ENCODE assay signal across 9 cellular contexts in genomic region chr2:235055891-235056516, GRCh38.
A peak's percentile ranks its signal among the peaks of the same experiment; 100 is the strongest.
DNase-seq lines count a peak whose midpoint lies in the region; ATAC-seq and TF ChIP-seq lines count a peak whose summit lies in the region.
"Had no signal": no experiment of that assay in that cellular context is flagged by ENCODE, and none has a peak within 500 bp of the region (broad histone marks: within the 10 kb centered on the region; RNA-seq: fewer than 3 reads in every experiment).

No MANE protein-coding gene starts in this region.

- H3K4me3 Mint-ChIP-seq in natural killer cell: no peak overlapping the region

- H3K27ac Mint-ChIP-seq in natural killer cell: no peak overlapping the region

- H3K4me3 ChIP-seq in epithelial cell of proximal tubule (ENCODE audit: low read depth, low read length) (no peak overlapping the region), parathyroid adenoma (ENCODE audit: low read depth, low read length) (no peak overlapping the region)
- H3K4me3 ChIP-seq: ascending aorta had no signal

- H3K27me3 ChIP-seq in parathyroid adenoma (ENCODE audit: control insufficient read depth, insufficient read depth, low read length): no peaks in the 10 kb centered on the region
- H3K27me3 ChIP-seq: ascending aorta had no signal

- H3K9ac ChIP-seq in parathyroid adenoma: no peak overlapping the region

- peak; percentile 31 for DNase-seq in GM03348 (ENCODE audit: low spot score)
- peak; percentile 28 for DNase-seq in NCI-H2171 (lab: John Stamatoyannopoulos, UW)
- DNase-seq in epithelial cell of proximal tubule (ENCODE audit: low read depth): peak; percentile 12
- no peak for DNase-seq in natural killer cell
- no peak for DNase-seq in cerebellum (ENCODE audit: low spot score)

- ATAC-seq in GM21717 (IDR thresholded peaks at IDR 0.05; ENCODE audit: unreplicated experiment) (no peak), natural killer cell (no peak), HG03108 (IDR thresholded peaks at IDR 0.05; ENCODE audit: unreplicated experiment) (no peak)

- no peak overlapping the region for H2AFZ ChIP-seq in parathyroid adenoma

- H3K4me2 ChIP-seq in parathyroid adenoma (ENCODE audit: low read length): no peak overlapping the region

- no peaks in the 10 kb centered on the region for H3K4me1 ChIP-seq in parathyroid adenoma

- H3K4me1 Mint-ChIP-seq in natural killer cell: peaks cover 5 to 12% of the 10 kb centered on the region in 2 donors

- H3K36me3 ChIP-seq in parathyroid adenoma (ENCODE audit: control insufficient read depth, insufficient read depth, low read length): no peaks in the 10 kb centered on the region

- H3K27ac ChIP-seq in parathyroid adenoma: no peak overlapping the region
- H3K27ac ChIP-seq: ascending aorta had no signal

- H3K36me3 Mint-ChIP-seq in natural killer cell: no peaks in the 10 kb centered on the region

- intact Hi-C loops in natural killer cell (cut with micrococcal nuclease): no loop called here

- no peaks in the 10 kb centered on the region for H3K9me3 ChIP-seq in parathyroid adenoma (ENCODE audit: control insufficient read depth, low read length)
- H3K9me3 ChIP-seq: ascending aorta had no signal

- TF ChIP-seq CTCF in epithelial cell of proximal tubule (conservative IDR thresholded peaks at IDR 0.05; ENCODE audit: low read depth, low read length): peak; percentile 84
- peak; percentile 31 for TF ChIP-seq CTCF in parathyroid adenoma (IDR thresholded peaks at IDR 0.05)
- TF ChIP-seq CTCF in natural killer cell (IDR thresholded peaks at IDR 0.05): no peak

- no peaks in the 10 kb centered on the region for H3K79me2 ChIP-seq in parathyroid adenoma

- peaks cover 10 to 18% of the 10 kb centered on the region in 2 donors for H3K27me3 Mint-ChIP-seq in natural killer cell (ENCODE audit: low read depth in 2 of 2)

- no peaks in the 10 kb centered on the region for H3K9me3 Mint-ChIP-seq in natural killer cell

Comparison
In these comparisons a context has a peak if more than half of its experiments do, and no peak if none do; other contexts are left out.
1. DNase-seq: peak in GM03348 (single experiment), NCI-H2171 (single experiment) and epithelial cell of proximal tubule (single experiment); none in natural killer cell (single experiment) and cerebellum (single experiment).